ENCODE assay signal across 1 cellular context in genomic region chr7:19194417-19194816, GRCh38.
A peak's percentile ranks its signal among the peaks of the same experiment; 100 is the strongest.
TF ChIP-seq lines count a peak whose summit lies in the region.

No MANE protein-coding gene starts in this region.

TF ChIP-seq in HEK293, 187 proteins besides CTCF, POLR2A, EP300 and RAD21:
- TF ChIP-seq ZNF335 (tag by site-specific recombination; conservative IDR thresholded peaks at IDR 0.05) = 0 out of 2 replicates have a peak, but pooled peaks have one; percentile 28
